8 cellular contexts compared by ENCODE assay signal in the genomic region with DNA sequence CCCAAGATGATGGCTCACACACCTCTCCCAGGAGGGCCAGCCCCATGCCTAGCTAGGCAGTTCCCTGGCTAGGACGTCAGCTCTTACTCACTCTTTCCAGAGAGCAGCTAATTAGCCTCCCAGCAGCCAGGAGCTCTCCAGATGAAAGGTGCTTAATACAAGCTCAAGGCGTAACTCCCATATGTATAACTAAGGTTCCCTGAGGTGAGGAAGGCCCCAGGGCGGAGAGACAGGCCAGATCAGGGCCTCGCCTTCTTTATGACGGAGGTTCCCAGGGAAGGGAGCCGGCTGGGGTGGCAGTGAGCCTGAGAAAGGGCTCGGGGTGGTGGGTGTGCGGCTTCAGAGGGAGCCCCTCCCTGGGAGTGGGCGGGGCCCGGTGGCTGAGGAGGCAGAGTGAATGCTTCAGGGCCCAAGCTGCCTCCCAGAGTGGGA. TPM values are rescaled to one million over a fixed set of nuclear protein-coding genes. Genes with fewer than 3 reads are reported as not detected.
DNase-seq lines count a peak whose midpoint lies in the region; TF ChIP-seq lines count a peak whose summit lies in the region.

No MANE protein-coding gene starts in this region.

- no peaks in the 10 kb centered on the region for H3K9me3 ChIP-seq in prostate gland

- H3K27ac ChIP-seq in RWPE1 (peak overlapping the region; percentile 76), prostate gland (peak overlapping the region; percentile 32 to 63)

- DNase-seq in GM13976 (ENCODE audit: low spot score) (peak; percentile 18), RWPE1 (ENCODE audit: low spot score) (peak; percentile 86), epithelial cell of esophagus (ENCODE audit: low read depth) (peak; percentile 95), prostate gland (ENCODE audit: low spot score) (no peak), DMS79 (lab: John Stamatoyannopoulos, UW) (no peak), GM10266 (ENCODE audit: extremely low spot score) (no peak), GM19240 (ENCODE audit: insufficient read length, low spot score) (no peak), NCI-H510A (lab: John Stamatoyannopoulos, UW) (no peak)

- no peak for TF ChIP-seq CTCF in GM13976 (IDR thresholded peaks at IDR 0.05; ENCODE audit: borderline replicate concordance, control extremely low read depth, extremely low read depth, insufficient read depth, missing control alignments)
- TF ChIP-seq CTCF in RWPE1 (conservative IDR thresholded peaks at IDR 0.05; ENCODE audit: low read depth): no peak
- TF ChIP-seq CTCF in epithelial cell of esophagus (IDR thresholded peaks at IDR 0.05; ENCODE audit: insufficient read depth, low read depth, low read length, missing control alignments): no peak
- no peak for TF ChIP-seq CTCF in prostate gland (IDR thresholded peaks at IDR 0.05)
- TF ChIP-seq CTCF in GM10266 (IDR thresholded peaks at IDR 0.05; ENCODE audit: control insufficient read depth, insufficient read depth, low read depth, missing control alignments): no peak

- 34% methylated on average over 10 of the region's 10 CpGs for WGBS in prostate gland

- no peaks in the 10 kb centered on the region for H3K36me3 ChIP-seq in prostate gland

- intact Hi-C loops in prostate gland (cut with DNase I): loop anchor here (5.0 kb wide), 2 partner anchors 732 to 937 kb away; no protein-coding TSS in a partner anchor

- peaks cover 17% of the 10 kb centered on the region for H3K4me1 ChIP-seq in prostate gland (replicated peaks)

- peak; percentile 24 for TF ChIP-seq POLR2A in prostate gland (IDR thresholded peaks at IDR 0.05)

- no peaks in the 10 kb centered on the region for H3K27me3 ChIP-seq in prostate gland (replicated peaks; ENCODE audit: insufficient read depth)

- in situ Hi-C loops in GM13976 (cut with MboI; ENCODE audit: low sequenced_read_pairs, unreplicated experiment): loop anchor here (5.0 kb wide), 1 partner anchor 572 kb away; no protein-coding TSS in a partner anchor

- no peak overlapping the region for H3K4me3 ChIP-seq in epithelial cell of esophagus (ENCODE audit: low read length)
- no peak overlapping the region for H3K4me3 ChIP-seq in prostate gland

- CTCF ChIA-PET in RWPE1 (lab: Yijun Ruan, JAX): interaction anchor here (0.5 kb wide), 1 partner anchor 24 kb away, joined by 3 read pairs; no protein-coding TSS in a partner anchor

- POLR2A ChIA-PET in RWPE1 (lab: Yijun Ruan, JAX; ENCODE audit: low non-redundant PET): interaction anchor here (1.0 kb wide), 1 partner anchor 40 kb away, joined by 3 read pairs; no protein-coding TSS in a partner anchor

RNA-seq across cellular contexts. Expression of a gene that starts 26.4 kb away (rescaled TPM):
- 100 to 1,000 TPM; 359 to 556 TPM for total RNA-seq in prostate gland

Comparison
In these comparisons a context has a peak if more than half of its experiments do, and no peak if none do; other contexts are left out.
1. DNase-seq: peak in GM13976 (single experiment), RWPE1 (single experiment) and epithelial cell of esophagus (single experiment); none in prostate gland (single experiment), DMS79 (single experiment), GM10266 (single experiment), GM19240 (single experiment) and NCI-H510A (single experiment).